In genomic region chr9:7756088-7756487, GRCh38 we compare ENCODE assay signal across 10 cellular contexts. TPM values are rescaled to one million over a fixed set of nuclear protein-coding genes. Genes with fewer than 3 reads are reported as not detected.
DNase-seq lines count a peak whose midpoint lies in the region; ATAC-seq and TF ChIP-seq lines count a peak whose summit lies in the region.
"Had no signal": no experiment of that assay in that cellular context is flagged by ENCODE, and none has a peak within 500 bp of the region (broad histone marks: within the 10 kb centered on the region; RNA-seq: fewer than 3 reads in every experiment).

No MANE protein-coding gene starts in this region.

- no peak overlapping the region for H3K4me3 Mint-ChIP-seq in activated CD8-positive, alpha-beta T cell treated with anti-CD3 and anti-CD28 coated beads, Interleukin-2, amount 10 ng/mL, durations not matched to agents 7 days and 5 days

- no peaks in the 10 kb centered on the region for H3K4me1 ChIP-seq in uterus
- H3K4me1 ChIP-seq in esophagus squamous epithelium: no peaks in the 10 kb centered on the region

- intact Hi-C loops in uterus (cut with DNase I; ENCODE audit: low total_unique reads) (no loop called here), esophagus squamous epithelium (cut with DNase I) (no loop called here)

- H3K27ac ChIP-seq in uterus: no peak overlapping the region
- no peak overlapping the region for H3K27ac ChIP-seq in esophagus squamous epithelium

- TF ChIP-seq CTCF in uterus (IDR thresholded peaks at IDR 0.05) (no peak), esophagus squamous epithelium (IDR thresholded peaks at IDR 0.05) (no peak)

- ATAC-seq in GM19324 (IDR thresholded peaks at IDR 0.05; ENCODE audit: low FRiP score, unreplicated experiment): peak; percentile 79
- peak; percentile 99 for ATAC-seq in HG03045 (IDR thresholded peaks at IDR 0.05; ENCODE audit: unreplicated experiment)
- ATAC-seq in activated CD8-positive, alpha-beta T cell treated with anti-CD3 and anti-CD28 coated beads, Interleukin-2, amount 10 ng/mL, durations not matched to agents 7 days and 5 days: peak; percentile 97

- H3K27me3 Mint-ChIP-seq in activated CD8-positive, alpha-beta T cell treated with anti-CD3 and anti-CD28 coated beads, Interleukin-2, amount 10 ng/mL, durations not matched to agents 7 days and 5 days (ENCODE audit: low read depth): no peaks in the 10 kb centered on the region

- POLR2A ChIA-PET in activated CD8-positive, alpha-beta T cell treated with anti-CD3 and anti-CD28 coated beads, Interleukin-2, amount 10 ng/mL, durations not matched to agents 7 days and 5 days (lab: Charles Lee): interaction anchor here (0.6 kb wide), 1 partner anchor 459 kb away, joined by 3 read pairs; no protein-coding TSS in a partner anchor

- peaks cover 17% of the 10 kb centered on the region for H3K4me1 Mint-ChIP-seq in activated CD8-positive, alpha-beta T cell treated with anti-CD3 and anti-CD28 coated beads, Interleukin-2, amount 10 ng/mL, durations not matched to agents 7 days and 5 days (ENCODE audit: low read depth)

- H3K9me3 ChIP-seq in uterus (no peaks in the 10 kb centered on the region), esophagus squamous epithelium (no peaks in the 10 kb centered on the region)

- H3K27ac Mint-ChIP-seq in activated CD8-positive, alpha-beta T cell treated with anti-CD3 and anti-CD28 coated beads, Interleukin-2, amount 10 ng/mL, durations not matched to agents 7 days and 5 days: peak overlapping the region; percentile 78

- peaks cover 20% of the 10 kb centered on the region for H3K36me3 Mint-ChIP-seq in activated CD8-positive, alpha-beta T cell treated with anti-CD3 and anti-CD28 coated beads, Interleukin-2, amount 10 ng/mL, durations not matched to agents 7 days and 5 days (ENCODE audit: low read depth)

- H3K9me3 Mint-ChIP-seq in activated CD8-positive, alpha-beta T cell treated with anti-CD3 and anti-CD28 coated beads, Interleukin-2, amount 10 ng/mL, durations not matched to agents 7 days and 5 days (ENCODE audit: insufficient read depth): peaks cover 10% of the 10 kb centered on the region

- H3K27me3 ChIP-seq in uterus (no peaks in the 10 kb centered on the region), esophagus squamous epithelium (no peaks in the 10 kb centered on the region)

- TF ChIP-seq POLR2A in uterus (IDR thresholded peaks at IDR 0.05) (no peak), esophagus squamous epithelium (IDR thresholded peaks at IDR 0.05) (no peak)

- H3K4me3 ChIP-seq in uterus (no peak overlapping the region), esophagus squamous epithelium (no peak overlapping the region)
- H3K4me3 ChIP-seq: lung had no signal

- DNase-seq in COLO829 (ENCODE audit: low spot score) (peak; percentile 13), Ammon's horn (ENCODE audit: low spot score) (no peak), uterus (no peak), activated gamma-delta T cell treated with Interleukin-2 at 50 U/mL for 16 hours (no peak), esophagus squamous epithelium (lab: John Stamatoyannopoulos, UW) (no peak)
- peak; percentile 41 for DNase-seq in activated CD8-positive, alpha-beta T cell treated with anti-CD3 and anti-CD28 coated beads, Interleukin-2, amount 10 ng/mL, durations not matched to agents 7 days and 5 days
- DNase-seq: cerebellar nuclear complex had no signal

- CTCF ChIA-PET in activated CD8-positive, alpha-beta T cell treated with anti-CD3 and anti-CD28 coated beads, Interleukin-2, amount 10 ng/mL, durations not matched to agents 7 days and 5 days (lab: Charles Lee): no interaction called here

- H3K36me3 ChIP-seq in uterus (no peaks in the 10 kb centered on the region), esophagus squamous epithelium (no peaks in the 10 kb centered on the region)

RNA-seq across cellular contexts. Expression of gene DMAC1, which starts 43.5 kb away (rescaled TPM):
- 10 to 100 TPM; 50.8 to 52.1 TPM for total RNA-seq in activated CD8-positive, alpha-beta T cell treated with anti-CD3 and anti-CD28 coated beads, Interleukin-2, amount 10 ng/mL, durations not matched to agents 7 days and 5 days
- 10 to 100 TPM in 2 of 4 donors, 1 to 10 TPM in 2; 3.5 to 23.4 (median 13.5) TPM for total RNA-seq in uterus
- total RNA-seq in esophagus squamous epithelium: 10 to 100 TPM in 3 of 4 donors, 1 to 10 TPM in 1; 7.9 to 14.6 (median 12.4) TPM

Comparison
In these comparisons a context has a peak if more than half of its experiments do, and no peak if none do; other contexts are left out.
1. DNase-seq: peak in COLO829 (single experiment) and activated CD8-positive, alpha-beta T cell treated with anti-CD3 and anti-CD28 coated beads, Interleukin-2, amount 10 ng/mL, durations not matched to agents 7 days and 5 days (single experiment); none in Ammon's horn (single experiment), uterus (0 of 2), activated gamma-delta T cell treated with Interleukin-2 at 50 U/mL for 16 hours (single experiment) and esophagus squamous epithelium (single experiment).
2. Peak in every context shown above with its lines, with median percentiles within 50 percentile points of each other: ATAC-seq.